Comparison of ENCODE assay signal across 11 cellular contexts in the genomic region with DNA sequence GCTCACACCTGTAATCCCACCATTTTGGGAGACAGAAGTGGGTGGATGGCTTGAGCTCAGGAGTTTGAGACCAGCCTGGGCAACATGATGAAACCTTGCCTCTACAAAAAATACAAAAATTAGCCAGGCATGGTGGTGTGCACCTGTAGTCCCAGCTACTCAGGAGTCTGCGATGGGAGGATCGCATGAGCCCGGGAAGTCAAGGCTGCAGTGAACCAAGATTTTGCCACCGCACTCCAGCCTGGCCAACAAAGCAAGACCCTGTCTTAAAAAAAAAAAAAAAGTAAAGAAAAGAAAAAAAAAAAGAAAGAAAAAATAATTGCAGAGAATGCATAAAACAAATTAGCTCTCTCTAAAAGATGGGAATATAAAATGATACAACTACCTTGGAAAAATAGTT. TPM values are rescaled to one million over a fixed set of nuclear protein-coding genes. Genes with fewer than 3 reads are reported as not detected.
"Had no signal": no experiment of that assay in that cellular context is flagged by ENCODE, and none has a peak within 500 bp of the region (broad histone marks: within the 10 kb centered on the region; RNA-seq: fewer than 3 reads in every experiment).

No MANE protein-coding gene starts in this region.

RNA-seq across cellular contexts. Expression of a gene that starts 14.2 kb away (rescaled TPM):
- total RNA-seq: cerebellum, dermis blood vessel endothelial cell, esophagus mucosa, left cardiac atrium, left lung, left ventricle myocardium superior, lower lobe of right lung, lung microvascular endothelial cell had no signal
- polyA plus RNA-seq: immature natural killer cell had no signal

RNA-seq across cellular contexts. Expression of a gene that starts 59.0 kb away (rescaled TPM):
- total RNA-seq: dermis blood vessel endothelial cell, esophagus squamous epithelium, left ventricle myocardium superior, lower lobe of right lung, lung microvascular endothelial cell had no signal
- polyA plus RNA-seq: heart left ventricle had no signal
